ENCODE assay signal across 12 cellular contexts in the genomic region with DNA sequence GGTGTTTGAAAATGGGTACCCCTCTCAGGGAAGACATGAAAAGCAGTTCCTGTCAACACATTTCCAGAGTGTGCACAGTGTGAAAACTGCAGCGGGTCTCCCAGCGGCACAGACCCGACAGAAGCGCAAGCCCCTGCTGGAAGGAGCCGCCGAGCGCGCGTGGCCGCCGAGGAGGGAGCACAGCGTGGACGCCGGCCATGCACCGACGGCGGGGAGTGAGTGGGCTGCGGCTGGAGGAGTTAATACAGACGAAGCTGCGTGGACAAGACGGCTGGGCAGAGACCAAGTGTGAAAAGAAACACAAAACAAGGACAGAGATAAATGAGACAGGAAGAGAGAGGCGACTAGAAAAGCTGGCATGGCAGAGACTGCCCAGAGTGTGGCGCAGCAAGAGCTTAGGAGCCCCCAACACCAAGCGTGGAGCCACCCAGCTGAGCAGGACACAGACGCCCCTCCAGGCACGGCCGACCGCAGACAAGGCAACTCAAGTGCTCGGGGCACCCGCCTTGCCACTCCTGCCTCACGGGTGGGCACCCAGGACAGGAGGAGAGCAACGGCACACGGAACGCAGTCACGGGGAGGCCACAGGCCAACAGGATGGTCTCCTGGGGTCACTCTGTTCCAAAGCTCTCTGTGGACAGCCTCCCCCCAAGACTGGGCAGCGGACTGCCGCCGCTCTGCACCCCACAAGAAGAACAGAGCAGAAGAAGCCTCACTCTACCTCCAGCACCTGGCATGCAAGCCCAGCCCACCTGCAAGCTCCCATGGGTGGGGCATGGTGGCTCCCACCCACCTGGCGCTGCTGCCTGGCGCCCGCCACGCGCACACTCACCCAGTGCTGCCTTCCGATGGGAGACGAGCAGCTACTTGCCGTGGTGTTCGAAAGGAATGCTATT. TPM values are rescaled to one million over a fixed set of nuclear protein-coding genes. Genes with fewer than 3 reads are reported as not detected.
A peak's percentile ranks its signal among the peaks of the same experiment; 100 is the strongest.
DNase-seq lines count a peak whose midpoint lies in the region; ATAC-seq, FAIRE-seq and TF ChIP-seq lines count a peak whose summit lies in the region.
"Had no signal": no experiment of that assay in that cellular context is flagged by ENCODE, and none has a peak within 500 bp of the region (broad histone marks: within the 10 kb centered on the region; RNA-seq: fewer than 3 reads in every experiment).

No MANE protein-coding gene starts in this region.

- no peaks in the 10 kb centered on the region for H3K9me3 Mint-ChIP-seq in activated T-helper 2 cell treated with anti-CD3 and anti-CD28 coated beads, Interferon-gamma antibody, Interleukin-2, Interleukin-4, amounts not matched to agents 10 μg/mL and 5 μg/mL and 100 μg/mL, durations not matched to agents 14 hours and 24 hours and 36 hours
- H3K9me3 Mint-ChIP-seq in memory B cell: no peaks in the 10 kb centered on the region

- no peaks in the 10 kb centered on the region for H3K27me3 Mint-ChIP-seq in activated T-helper 2 cell treated with anti-CD3 and anti-CD28 coated beads, Interferon-gamma antibody, Interleukin-2, Interleukin-4, amounts not matched to agents 10 μg/mL and 5 μg/mL and 100 μg/mL, durations not matched to agents 14 hours and 24 hours and 36 hours (ENCODE audit: low read depth)
- no peaks in the 10 kb centered on the region for H3K27me3 Mint-ChIP-seq in memory B cell

- peaks cover 75% of the 10 kb centered on the region for H3K36me3 Mint-ChIP-seq in activated T-helper 2 cell treated with anti-CD3 and anti-CD28 coated beads, Interferon-gamma antibody, Interleukin-2, Interleukin-4, amounts not matched to agents 10 μg/mL and 5 μg/mL and 100 μg/mL, durations not matched to agents 14 hours and 24 hours and 36 hours (ENCODE audit: low read depth)
- H3K36me3 Mint-ChIP-seq in memory B cell: peaks cover 25% of the 10 kb centered on the region

- H3K4me1 ChIP-seq in cardiac muscle cell (ENCODE audit: low read depth): peaks cover 41% of the 10 kb centered on the region

- no peak overlapping the region for H3K4me3 ChIP-seq in cardiac muscle cell
- H3K4me3 ChIP-seq: BLaER1 treated with 17β-estradiol and CSF1 and Interleukin-3, amounts not matched to agents 10 nM and 100 nM had no signal

- peak overlapping the region; percentile 31 for H3K27ac Mint-ChIP-seq in activated T-helper 2 cell treated with anti-CD3 and anti-CD28 coated beads, Interferon-gamma antibody, Interleukin-2, Interleukin-4, amounts not matched to agents 10 μg/mL and 5 μg/mL and 100 μg/mL, durations not matched to agents 14 hours and 24 hours and 36 hours
- peak overlapping the region; percentile 85 for H3K27ac Mint-ChIP-seq in memory B cell

- DNase-seq in cardiac muscle cell (ENCODE audit: low read depth in 1 of 2, low spot score in 1 of 2) (no peak), cardiac septum (ENCODE audit: low spot score) (no peak), memory B cell (ENCODE audit: low spot score in 2 of 2) (no peak), urothelium cell line (ENCODE audit: low spot score) (no peak), hippocampal formation (lab: John Stamatoyannopoulos, UW) (no peak), OCI-M2 (lab: John Stamatoyannopoulos, UW; ENCODE audit: unreplicated experiment) (no peak)
- DNase-seq in activated T-helper 2 cell treated with anti-CD3 and anti-CD28 coated beads, Interferon-gamma antibody, Interleukin-2, Interleukin-4, amounts not matched to agents 10 μg/mL and 5 μg/mL and 100 μg/mL, durations not matched to agents 14 hours and 24 hours and 36 hours (ENCODE audit: low spot score): no peak
- DNase-seq: activated CD4-positive, CD25-positive, alpha-beta regulatory T cell; occipital lobe had no signal

- H3K9me3 ChIP-seq in cardiac muscle cell (ENCODE audit: low read depth): no peaks in the 10 kb centered on the region
- H3K9me3 ChIP-seq: BLaER1 treated with 17β-estradiol and CSF1 and Interleukin-3, amounts not matched to agents 10 nM and 100 nM had no signal

- peaks cover 59% of the 10 kb centered on the region for H3K36me3 ChIP-seq in cardiac muscle cell

- peak; percentile 52 for FAIRE-seq in urothelium cell line (lab: Jason Lieb, UNC)
- FAIRE-seq: islet of Langerhans had no signal

- intact Hi-C loops in cardiac septum (cut with DNase I): no loop called here
- intact Hi-C loops in activated T-helper 2 cell treated with anti-CD3 and anti-CD28 coated beads, Interferon-gamma antibody, Interleukin-2, Interleukin-4, amounts not matched to agents 10 μg/mL and 5 μg/mL and 100 μg/mL, durations not matched to agents 14 hours and 24 hours and 36 hours (cut with micrococcal nuclease): no loop called here

- H3K4me3 Mint-ChIP-seq in activated T-helper 2 cell treated with anti-CD3 and anti-CD28 coated beads, Interferon-gamma antibody, Interleukin-2, Interleukin-4, amounts not matched to agents 10 μg/mL and 5 μg/mL and 100 μg/mL, durations not matched to agents 14 hours and 24 hours and 36 hours (ENCODE audit: low read depth): no peak overlapping the region
- no peak overlapping the region for H3K4me3 Mint-ChIP-seq in memory B cell

- peaks cover 13% of the 10 kb centered on the region for H3K4me1 Mint-ChIP-seq in activated T-helper 2 cell treated with anti-CD3 and anti-CD28 coated beads, Interferon-gamma antibody, Interleukin-2, Interleukin-4, amounts not matched to agents 10 μg/mL and 5 μg/mL and 100 μg/mL, durations not matched to agents 14 hours and 24 hours and 36 hours (ENCODE audit: low read depth)
- peaks cover 21% of the 10 kb centered on the region for H3K4me1 Mint-ChIP-seq in memory B cell

- peak overlapping the region; percentile 85 for H3K27ac ChIP-seq in cardiac muscle cell

- TF ChIP-seq CTCF in cardiac muscle cell (IDR thresholded peaks at IDR 0.05; ENCODE audit: low read depth, low read length): no peak

- H3K27me3 ChIP-seq in cardiac muscle cell: no peaks in the 10 kb centered on the region
- H3K27me3 ChIP-seq: BLaER1 treated with 17β-estradiol and CSF1 and Interleukin-3, amounts not matched to agents 10 nM and 100 nM had no signal

- ATAC-seq in memory B cell (ENCODE audit: low read depth): no peak
- ATAC-seq in GM21390 (IDR thresholded peaks at IDR 0.05; ENCODE audit: unreplicated experiment): no peak

RNA-seq across cellular contexts. Expression of a gene that starts 16.6 kb away (rescaled TPM):
- total RNA-seq in cardiac muscle cell (313 and 327 TPM in 2 replicates), cardiac septum (20.7 TPM)
- 55.6 and 63.2 TPM in 2 replicates for polyA plus RNA-seq in cardiac muscle cell
- 187 and 200 TPM in 2 replicates for total RNA-seq in activated T-helper 2 cell treated with anti-CD3 and anti-CD28 coated beads, Interferon-gamma antibody, Interleukin-2, Interleukin-4, amounts not matched to agents 10 μg/mL and 5 μg/mL and 100 μg/mL, durations not matched to agents 14 hours and 24 hours and 36 hours

RNA-seq across cellular contexts. Expression of a gene that starts 28.1 kb away (rescaled TPM):
- total RNA-seq in cardiac muscle cell (40.3 and 53.1 TPM in 2 replicates), cardiac septum (80.9 TPM)
- polyA plus RNA-seq in cardiac muscle cell: 106 and 134 TPM in 2 replicates
- 139 and 151 TPM in 2 replicates for total RNA-seq in activated T-helper 2 cell treated with anti-CD3 and anti-CD28 coated beads, Interferon-gamma antibody, Interleukin-2, Interleukin-4, amounts not matched to agents 10 μg/mL and 5 μg/mL and 100 μg/mL, durations not matched to agents 14 hours and 24 hours and 36 hours

RNA-seq across cellular contexts. Expression of a gene that starts 32.8 kb away (rescaled TPM):
- total RNA-seq in cardiac muscle cell: 28.3 and 46.2 TPM in 2 replicates
- 53.5 and 56.0 TPM in 2 replicates for polyA plus RNA-seq in cardiac muscle cell
- total RNA-seq in cardiac septum: 10.6 TPM
- 51.7 and 53.1 TPM in 2 replicates for total RNA-seq in activated T-helper 2 cell treated with anti-CD3 and anti-CD28 coated beads, Interferon-gamma antibody, Interleukin-2, Interleukin-4, amounts not matched to agents 10 μg/mL and 5 μg/mL and 100 μg/mL, durations not matched to agents 14 hours and 24 hours and 36 hours
